Comparison of ENCODE assay signal across 16 cellular contexts in the genomic region with DNA sequence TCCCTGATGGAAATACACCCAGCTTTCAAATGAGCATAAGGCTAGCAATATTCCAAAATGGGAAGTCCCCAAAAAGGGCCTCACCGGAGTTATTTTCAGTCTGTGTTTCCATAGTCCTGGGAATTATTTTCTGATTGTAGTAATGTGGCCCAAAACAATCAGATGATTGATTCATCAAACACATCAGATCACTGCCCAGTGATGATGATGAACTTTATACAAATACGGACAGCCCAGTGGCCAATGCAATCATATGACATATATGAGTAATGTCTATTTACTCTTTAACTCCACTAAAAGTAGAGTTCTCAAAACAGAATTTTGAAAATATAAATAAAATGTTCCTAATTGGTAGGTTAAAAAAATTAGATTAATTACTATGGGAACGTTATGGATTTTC.
DNase-seq lines count a peak whose midpoint lies in the region; ATAC-seq and TF ChIP-seq lines count a peak whose summit lies in the region.
"Had no signal": no experiment of that assay in that cellular context is flagged by ENCODE, and none has a peak within 500 bp of the region (broad histone marks: within the 10 kb centered on the region; RNA-seq: fewer than 3 reads in every experiment).

No MANE protein-coding gene starts in this region.

- TF ChIP-seq CTCF in foreskin keratinocyte (conservative IDR thresholded peaks at IDR 0.05) = no peak
- no peak for TF ChIP-seq CTCF in smooth muscle cell (IDR thresholded peaks at IDR 0.05; ENCODE audit: borderline replicate concordance, insufficient read depth, poor library complexity, severe bottlenecking)

- H3K9ac ChIP-seq in smooth muscle cell (ENCODE audit: low read depth) = no peak overlapping the region
- H3K9ac ChIP-seq: BLaER1 treated with 17β-estradiol and CSF1 and Interleukin-3, amounts not matched to agents 10 nM and 100 nM had no signal

- no peaks in the 10 kb centered on the region for H3K36me3 ChIP-seq in smooth muscle cell (ENCODE audit: low read depth)
- H3K36me3 ChIP-seq: BLaER1 treated with 17β-estradiol and CSF1 and Interleukin-3, amounts not matched to agents 10 nM and 100 nM had no signal

- no peaks in the 10 kb centered on the region for H3K79me2 ChIP-seq in smooth muscle cell (ENCODE audit: low read depth)

- H3K9me3 ChIP-seq in smooth muscle cell (replicated peaks; ENCODE audit: low read depth) = no peaks in the 10 kb centered on the region
- H3K9me3 ChIP-seq: BLaER1 treated with 17β-estradiol and CSF1 and Interleukin-3, amounts not matched to agents 10 nM and 100 nM had no signal

- H3K4me3 ChIP-seq in smooth muscle cell = no peak overlapping the region
- H3K4me3 ChIP-seq: BLaER1 treated with 17β-estradiol and CSF1 and Interleukin-3, amounts not matched to agents 10 nM and 100 nM had no signal

- intact Hi-C loops in Right ventricle myocardium superior (cut with DNase I) = no loop called here

- H2AFZ ChIP-seq in smooth muscle cell (ENCODE audit: low read depth) = no peak overlapping the region

- WGBS in smooth muscle cell (ENCODE audit: low lambda C conversion rate) = 92% methylated on average over 3 of the region's 3 CpGs

- H3K27ac ChIP-seq in foreskin keratinocyte = peak overlapping the region; percentile 82
- no peak overlapping the region for H3K27ac ChIP-seq in smooth muscle cell (ENCODE audit: low read depth)
- H3K27ac ChIP-seq: 22Rv1; BLaER1 treated with 17β-estradiol and CSF1 and Interleukin-3, amounts not matched to agents 10 nM and 100 nM had no signal

- no peaks in the 10 kb centered on the region for H3F3A ChIP-seq in smooth muscle cell (ENCODE audit: low read depth)

- ATAC-seq in foreskin keratinocyte (no peak), GM19324 (IDR thresholded peaks at IDR 0.05; ENCODE audit: low FRiP score, unreplicated experiment) (no peak), Right ventricle myocardium superior (ENCODE audit: poor library complexity) (no peak), GM21737 (IDR thresholded peaks at IDR 0.05; ENCODE audit: unreplicated experiment) (no peak)

- DNase-seq in DMS53 (lab: John Stamatoyannopoulos, UW) (peak; percentile 11), DMS53 treated with DMSO at 0.1 percent for 48 hours (lab: John Stamatoyannopoulos, UW; ENCODE audit: unreplicated experiment) (no peak), foreskin keratinocyte (no peak), smooth muscle cell (lab: John Stamatoyannopoulos, UW; ENCODE audit: unreplicated experiment) (no peak), Right ventricle myocardium superior (no peak)
- DNase-seq: ACHN; Calu3; CD4-positive, CD25-positive, alpha-beta regulatory T cell; DND-41; GF-D8; GOT3; H9 had no signal

- peak overlapping the region; percentile 41 for H3K4me2 ChIP-seq in smooth muscle cell
- H3K4me2 ChIP-seq: BLaER1 treated with 17β-estradiol and CSF1 and Interleukin-3, amounts not matched to agents 10 nM and 100 nM had no signal

- H4K20me1 ChIP-seq in smooth muscle cell (ENCODE audit: low read depth) = no peaks in the 10 kb centered on the region
- H4K20me1 ChIP-seq: BLaER1 treated with 17β-estradiol and CSF1 and Interleukin-3, amounts not matched to agents 10 nM and 100 nM had no signal

- H3K4me1 ChIP-seq in foreskin keratinocyte = peaks cover 12% of the 10 kb centered on the region
- H3K4me1 ChIP-seq in smooth muscle cell (ENCODE audit: low read depth) = no peaks in the 10 kb centered on the region
- H3K4me1 ChIP-seq: BLaER1 treated with 17β-estradiol and CSF1 and Interleukin-3, amounts not matched to agents 10 nM and 100 nM had no signal

- H3K27me3 ChIP-seq in foreskin keratinocyte (no peaks in the 10 kb centered on the region), smooth muscle cell (ENCODE audit: low read depth) (no peaks in the 10 kb centered on the region)
- H3K27me3 ChIP-seq: BLaER1 treated with 17β-estradiol and CSF1 and Interleukin-3, amounts not matched to agents 10 nM and 100 nM had no signal
